Comparison of ENCODE assay signal across 10 cellular contexts in genomic region chr11:130636672-130637463, GRCh38.
A peak's percentile ranks its signal among the peaks of the same experiment; 100 is the strongest.
DNase-seq lines count a peak whose midpoint lies in the region; ATAC-seq and TF ChIP-seq lines count a peak whose summit lies in the region.
"Had no signal": no experiment of that assay in that cellular context is flagged by ENCODE, and none has a peak within 500 bp of the region (broad histone marks: within the 10 kb centered on the region; RNA-seq: fewer than 3 reads in every experiment).

No MANE protein-coding gene starts in this region.

- in situ Hi-C loops in GM23248 (cut with MboI): no loop called here

- DNase-seq in BJ (ENCODE audit: low read depth) (peak; percentile 61), GM23248 (peak; percentile 91), NCI-H2196 treated with DMSO at 0.1 percent for 48 hours (lab: John Stamatoyannopoulos, UW; ENCODE audit: unreplicated experiment) (peak; percentile 72), fibroblast of mammary gland (ENCODE audit: low read depth) (peak; percentile 93), immature natural killer cell (no peak), NCI-H345 (lab: John Stamatoyannopoulos, UW) (no peak), hippocampal formation (lab: John Stamatoyannopoulos, UW) (no peak)
- no peak for DNase-seq in activated CD8-positive, alpha-beta T cell treated with anti-CD3 and anti-CD28 coated beads, Interleukin-2, amount 10 ng/mL, durations not matched to agents 7 days and 5 days
- DNase-seq: activated B cell treated with CpG ODN at 0.5 μM for 24 hours had no signal

- no peak for ATAC-seq in activated CD8-positive, alpha-beta T cell treated with anti-CD3 and anti-CD28 coated beads, Interleukin-2, amount 10 ng/mL, durations not matched to agents 7 days and 5 days

- no peaks in the 10 kb centered on the region for H3K9me3 ChIP-seq in GM23248 (ENCODE audit: low read depth)

- no peaks in the 10 kb centered on the region for H3K4me1 Mint-ChIP-seq in immature natural killer cell
- H3K4me1 Mint-ChIP-seq in activated CD8-positive, alpha-beta T cell treated with anti-CD3 and anti-CD28 coated beads, Interleukin-2, amount 10 ng/mL, durations not matched to agents 7 days and 5 days (ENCODE audit: low read depth): no peaks in the 10 kb centered on the region
- H3K4me1 Mint-ChIP-seq: activated B cell treated with CpG ODN at 0.5 μM for 24 hours had no signal

- H3K79me2 ChIP-seq in GM23248 (ENCODE audit: insufficient read depth): no peaks in the 10 kb centered on the region

- H3K27ac Mint-ChIP-seq in immature natural killer cell: no peak overlapping the region
- no peak overlapping the region for H3K27ac Mint-ChIP-seq in activated CD8-positive, alpha-beta T cell treated with anti-CD3 and anti-CD28 coated beads, Interleukin-2, amount 10 ng/mL, durations not matched to agents 7 days and 5 days
- H3K27ac Mint-ChIP-seq: activated B cell treated with CpG ODN at 0.5 μM for 24 hours; natural killer cell treated with Interleukin-12 subunit alpha and Interleukin-12 subunit beta and Interleukin-15 and Interleukin-18, amount 100 ng/mL, for 72 hours had no signal

- H3K27me3 ChIP-seq in BJ (ENCODE audit: control insufficient read depth, insufficient read depth, low read length): no peaks in the 10 kb centered on the region; the same call in 1 of the 2 replicates
- H3K27me3 ChIP-seq in GM23248 (replicated peaks; ENCODE audit: insufficient read depth): no peaks in the 10 kb centered on the region

- H3K4me2 ChIP-seq in GM23248 (ENCODE audit: unreplicated experiment): peak overlapping the region; percentile 43

- H3K27ac ChIP-seq in GM23248: peak overlapping the region; percentile 48

- no peaks in the 10 kb centered on the region for H3K9me2 ChIP-seq in GM23248 (ENCODE audit: insufficient read depth)

- H2AFZ ChIP-seq in GM23248: no peak overlapping the region

- POLR2A ChIA-PET in BJ (lab: Charles Lee): no interaction called here
- POLR2A ChIA-PET in activated CD8-positive, alpha-beta T cell treated with anti-CD3 and anti-CD28 coated beads, Interleukin-2, amount 10 ng/mL, durations not matched to agents 7 days and 5 days (lab: Charles Lee): no interaction called here

- H3K27me3 Mint-ChIP-seq in immature natural killer cell (ENCODE audit: low read depth in 3 of 3): peaks cover 0 to 14% (median 3%) of the 10 kb centered on the region in 3 donors
- H3K27me3 Mint-ChIP-seq in activated CD8-positive, alpha-beta T cell treated with anti-CD3 and anti-CD28 coated beads, Interleukin-2, amount 10 ng/mL, durations not matched to agents 7 days and 5 days (ENCODE audit: low read depth): no peaks in the 10 kb centered on the region

- H4K20me1 ChIP-seq in GM23248 (ENCODE audit: insufficient read depth): no peaks in the 10 kb centered on the region

- H3F3A ChIP-seq in GM23248 (ENCODE audit: insufficient read depth): peaks cover 31% of the 10 kb centered on the region

- no peak for TF ChIP-seq CTCF in BJ (IDR thresholded peaks at IDR 0.05; ENCODE audit: insufficient read depth, low read depth, low read length)
- no peak for TF ChIP-seq CTCF in fibroblast of mammary gland (conservative IDR thresholded peaks at IDR 0.05; ENCODE audit: control insufficient read depth, insufficient read depth, low read depth, low read length)

- WGBS in GM23248 (ENCODE audit: low coverage in 1 of 2, low lambda C conversion rate in 2 of 2, missing lambda C conversion rate in 2 of 2), 2 experiments: 38 to 44% methylated on average over 10 of the region's 10 CpGs

- H3K4me1 ChIP-seq in GM23248 (ENCODE audit: insufficient read depth): peaks cover 33% of the 10 kb centered on the region

- H3K36me3 ChIP-seq in BJ (ENCODE audit: control insufficient read depth, insufficient read depth, low read length) (no peaks in the 10 kb centered on the region), GM23248 (ENCODE audit: low read depth) (no peaks in the 10 kb centered on the region)

- no peaks in the 10 kb centered on the region for H3K36me3 Mint-ChIP-seq in immature natural killer cell
- no peaks in the 10 kb centered on the region for H3K36me3 Mint-ChIP-seq in activated CD8-positive, alpha-beta T cell treated with anti-CD3 and anti-CD28 coated beads, Interleukin-2, amount 10 ng/mL, durations not matched to agents 7 days and 5 days (ENCODE audit: low read depth)
- H3K36me3 Mint-ChIP-seq: natural killer cell treated with Interleukin-12 subunit alpha and Interleukin-12 subunit beta and Interleukin-15 and Interleukin-18, amount 100 ng/mL, for 72 hours had no signal

- H3K4me3 Mint-ChIP-seq in immature natural killer cell: no peak overlapping the region
- no peak overlapping the region for H3K4me3 Mint-ChIP-seq in activated CD8-positive, alpha-beta T cell treated with anti-CD3 and anti-CD28 coated beads, Interleukin-2, amount 10 ng/mL, durations not matched to agents 7 days and 5 days
- H3K4me3 Mint-ChIP-seq: activated B cell treated with CpG ODN at 0.5 μM for 24 hours; natural killer cell treated with Interleukin-12 subunit alpha and Interleukin-12 subunit beta and Interleukin-15 and Interleukin-18, amount 100 ng/mL, for 72 hours had no signal

- H3K4me3 ChIP-seq in BJ (ENCODE audit: low read depth, low read length): no peak overlapping the region
- no peak overlapping the region for H3K4me3 ChIP-seq in GM23248
- H3K4me3 ChIP-seq in fibroblast of mammary gland (ENCODE audit: control insufficient read depth, low read depth, low read length): no peak overlapping the region

- no peaks in the 10 kb centered on the region for H3K9me3 Mint-ChIP-seq in immature natural killer cell
- no peaks in the 10 kb centered on the region for H3K9me3 Mint-ChIP-seq in activated CD8-positive, alpha-beta T cell treated with anti-CD3 and anti-CD28 coated beads, Interleukin-2, amount 10 ng/mL, durations not matched to agents 7 days and 5 days (ENCODE audit: insufficient read depth)
- H3K9me3 Mint-ChIP-seq: activated B cell treated with CpG ODN at 0.5 μM for 24 hours; natural killer cell treated with Interleukin-12 subunit alpha and Interleukin-12 subunit beta and Interleukin-15 and Interleukin-18, amount 100 ng/mL, for 72 hours had no signal

- CTCF ChIA-PET in BJ (lab: Yijun Ruan, JAX): interaction anchor here (0.9 to 2.4 kb wide), 6 partner anchors 13 to 225 kb away, joined by 3 to 5 read pairs (median 4); no protein-coding TSS in a partner anchor
- CTCF ChIA-PET in activated CD8-positive, alpha-beta T cell treated with anti-CD3 and anti-CD28 coated beads, Interleukin-2, amount 10 ng/mL, durations not matched to agents 7 days and 5 days (lab: Charles Lee): interaction anchor here (1.8 kb wide), 1 partner anchor 10 kb away, joined by 5 read pairs; no protein-coding TSS in a partner anchor

- peak overlapping the region; percentile 10; the same call in 1 of the 2 replicates for H3K9ac ChIP-seq in GM23248

Comparison
In these comparisons a context has a peak if more than half of its experiments do, and no peak if none do; other contexts are left out.
1. DNase-seq: peak in BJ (single experiment), GM23248 (single experiment), NCI-H2196 treated with DMSO at 0.1 percent for 48 hours (single experiment) and fibroblast of mammary gland (single experiment); none in immature natural killer cell (0 of 3), NCI-H345 (single experiment), activated CD8-positive, alpha-beta T cell treated with anti-CD3 and anti-CD28 coated beads, Interleukin-2, amount 10 ng/mL, durations not matched to agents 7 days and 5 days (single experiment) and hippocampal formation (0 of 2).